Comparison of ENCODE assay signal across 9 cellular contexts in the genomic region with DNA sequence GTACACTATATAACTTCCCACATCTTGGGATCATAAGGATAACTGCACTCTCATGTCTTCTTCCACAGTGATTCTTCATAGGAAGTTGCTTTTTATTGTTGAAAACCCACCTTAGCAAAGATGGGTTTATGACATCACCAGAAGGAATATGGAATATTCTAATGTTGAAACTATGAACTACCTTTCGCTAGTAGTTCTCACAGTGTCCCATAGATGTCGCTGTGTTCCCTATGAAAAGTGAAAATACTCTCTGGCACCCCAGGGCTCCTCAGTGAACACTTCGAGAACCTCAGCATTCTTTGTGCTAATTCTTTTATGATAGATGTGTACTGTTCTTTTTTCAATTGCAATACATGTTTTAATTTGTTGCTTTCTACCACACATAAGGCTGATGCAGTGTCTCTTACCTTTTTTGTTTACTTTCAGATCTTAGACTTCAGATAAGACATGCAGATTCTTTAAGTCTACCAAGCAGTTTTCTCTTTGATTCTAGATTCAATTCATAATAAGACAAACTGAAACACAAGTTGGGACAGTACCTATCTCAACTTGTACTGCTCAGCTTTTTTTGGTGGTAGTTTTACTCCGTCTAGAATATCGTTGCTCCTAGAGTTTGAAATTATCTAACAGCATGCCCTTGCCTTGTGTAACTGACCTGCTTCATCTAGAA.
DNase-seq lines count a peak whose midpoint lies in the region; ATAC-seq and TF ChIP-seq lines count a peak whose summit lies in the region.
"Had no signal": no experiment of that assay in that cellular context is flagged by ENCODE, and none has a peak within 500 bp of the region (broad histone marks: within the 10 kb centered on the region; RNA-seq: fewer than 3 reads in every experiment).

No MANE protein-coding gene starts in this region.

- no peak overlapping the region for H3K27ac Mint-ChIP-seq in stimulated activated naive CD8-positive, alpha-beta T cell treated with anti-CD3 and anti-CD28 coated beads, Interleukin-15, amount 100 ng/mL, for 72 hours

- no peaks in the 10 kb centered on the region for H3K27me3 ChIP-seq in ascending aorta

- TF ChIP-seq CTCF in ascending aorta (IDR thresholded peaks at IDR 0.05): peak; percentile 6 to 38 (median 36)

- H3K4me3 ChIP-seq in ascending aorta: no peak overlapping the region

- no peaks in the 10 kb centered on the region for H3K9me3 ChIP-seq in ascending aorta

- H3K4me1 ChIP-seq in ascending aorta: no peaks in the 10 kb centered on the region

- in situ Hi-C loops in G401 (cut with HindIII; ENCODE audit: low sequenced_read_pairs): loop anchor here (5.0 kb wide), 2 partner anchors 68 to 103 kb away; no protein-coding TSS in a partner anchor

- intact Hi-C loops in ascending aorta (cut with DNase I): loop anchor here (5.0 kb wide), 1 partner anchor 77 kb away; no protein-coding TSS in a partner anchor

- peaks cover 12% of the 10 kb centered on the region for H3K4me1 Mint-ChIP-seq in stimulated activated naive CD8-positive, alpha-beta T cell treated with anti-CD3 and anti-CD28 coated beads, Interleukin-15, amount 100 ng/mL, for 72 hours

- H3K27me3 Mint-ChIP-seq in stimulated activated naive CD8-positive, alpha-beta T cell treated with anti-CD3 and anti-CD28 coated beads, Interleukin-15, amount 100 ng/mL, for 72 hours: no peaks in the 10 kb centered on the region
- H3K27me3 Mint-ChIP-seq: activated B cell treated with CpG ODN at 0.5 μM for 24 hours had no signal

- H3K36me3 ChIP-seq in ascending aorta: peaks cover 5 to 30% of the 10 kb centered on the region in 2 donors

- H3K9me3 Mint-ChIP-seq in stimulated activated naive CD8-positive, alpha-beta T cell treated with anti-CD3 and anti-CD28 coated beads, Interleukin-15, amount 100 ng/mL, for 72 hours: peaks cover 0 to 5% of the 10 kb centered on the region in 2 donors

- no peak overlapping the region for H3K4me3 Mint-ChIP-seq in stimulated activated naive CD8-positive, alpha-beta T cell treated with anti-CD3 and anti-CD28 coated beads, Interleukin-15, amount 100 ng/mL, for 72 hours
- H3K4me3 Mint-ChIP-seq: activated B cell treated with CpG ODN at 0.5 μM for 24 hours had no signal

- ATAC-seq in stimulated activated naive CD8-positive, alpha-beta T cell treated with anti-CD3 and anti-CD28 coated beads, Interleukin-15, amount 100 ng/mL, for 72 hours: peak; percentile 78

- H3K27ac ChIP-seq in ascending aorta: no peak overlapping the region

- DNase-seq in G401 (ENCODE audit: low spot score) (peak; percentile 12), MV-4-11 (lab: John Stamatoyannopoulos, UW) (peak; percentile 0), ascending aorta (ENCODE audit: low spot score in 2 of 2) (no peak), iris pigment epithelial cell (ENCODE audit: low read depth) (peak; percentile 74), NCI-H1105 treated with DMSO at 0.1 percent for 48 hours (lab: John Stamatoyannopoulos, UW) (no peak), KG1 (lab: John Stamatoyannopoulos, UW) (no peak), GM19238 (ENCODE audit: insufficient read length, low spot score) (no peak)
- DNase-seq in stimulated activated naive CD8-positive, alpha-beta T cell treated with anti-CD3 and anti-CD28 coated beads, Interleukin-15, amount 100 ng/mL, for 72 hours: peak; percentile 21 to 26
- DNase-seq: activated B cell treated with CpG ODN at 0.5 μM for 24 hours had no signal

Comparison
In these comparisons a context has a peak if more than half of its experiments do, and no peak if none do; other contexts are left out.
1. DNase-seq: peak in G401 (single experiment), MV-4-11 (single experiment), iris pigment epithelial cell (single experiment) and stimulated activated naive CD8-positive, alpha-beta T cell treated with anti-CD3 and anti-CD28 coated beads, Interleukin-15, amount 100 ng/mL, for 72 hours (2 of 2); none in ascending aorta (0 of 2), NCI-H1105 treated with DMSO at 0.1 percent for 48 hours (single experiment), KG1 (single experiment) and GM19238 (single experiment).